Comparison of ENCODE assay signal across 13 cellular contexts in genomic region chr7:128838981-128839731, GRCh38.
"Had no signal": no experiment of that assay in that cellular context is flagged by ENCODE, and none has a peak within 500 bp of the region (broad histone marks: within the 10 kb centered on the region; RNA-seq: fewer than 3 reads in every experiment).

No MANE protein-coding gene starts in this region.

- H3K36me3 ChIP-seq: colonic mucosa, right lobe of liver had no signal

- ATAC-seq: activated T-cell treated with anti-CD3 and anti-CD28 coated beads, Interleukin-2, amount 50 U/mL, for 72 hours; right lobe of liver; stimulated activated naive CD8-positive, alpha-beta T cell treated with anti-CD3 and anti-CD28 coated beads, Interleukin-15, Interleukin-2, amounts not matched to agents 100 U/mL and 50 U/mL, for 24 hours had no signal

- H3K9me3 Mint-ChIP-seq: activated CD4-positive, alpha-beta memory T cell treated with anti-CD3 and anti-CD28 coated beads for 36 hours; activated T-cell treated with anti-CD3 and anti-CD28 coated beads, Interleukin-2, amount 50 U/mL, for 72 hours; memory B cell; neural crest cell had no signal

- H3K27me3 Mint-ChIP-seq: activated CD4-positive, alpha-beta memory T cell treated with anti-CD3 and anti-CD28 coated beads for 36 hours had no signal

- H3K27ac Mint-ChIP-seq: activated CD4-positive, alpha-beta memory T cell treated with anti-CD3 and anti-CD28 coated beads for 36 hours; activated T-cell treated with anti-CD3 and anti-CD28 coated beads, Interleukin-2, amount 50 U/mL, for 72 hours; memory B cell had no signal

- H3K4me1 ChIP-seq: colonic mucosa, right lobe of liver had no signal

- H3K4me3 Mint-ChIP-seq: activated CD4-positive, alpha-beta memory T cell treated with anti-CD3 and anti-CD28 coated beads for 36 hours; activated T-cell treated with anti-CD3 and anti-CD28 coated beads, Interleukin-2, amount 50 U/mL, for 72 hours; memory B cell; neural crest cell had no signal

- H3K36me3 Mint-ChIP-seq: activated CD4-positive, alpha-beta memory T cell treated with anti-CD3 and anti-CD28 coated beads for 36 hours; memory B cell had no signal

- DNase-seq: activated CD4-positive, alpha-beta memory T cell treated with anti-CD3 and anti-CD28 coated beads for 36 hours; activated CD4-positive, alpha-beta T cell treated with anti-CD3 and anti-CD28 coated beads for 1 hour; activated gamma-delta T cell treated with Interleukin-2 at 50 U/mL for 16 hours; activated T-cell treated with anti-CD3 and anti-CD28 coated beads, Interleukin-2, amount 50 U/mL, for 72 hours; colonic mucosa; effector CD4-positive, alpha-beta T cell; hypothalamus; stimulated activated CD4-positive, alpha-beta T cell treated with anti-CD3 and anti-CD28 coated beads, Interleukin-12 subunit alpha, Interleukin-12 subunit beta, amount 100 ng/mL, for 4 hours; stimulated activated naive CD8-positive, alpha-beta T cell treated with anti-CD3 and anti-CD28 coated beads, Interleukin-15, Interleukin-2, amounts not matched to agents 100 U/mL and 50 U/mL, for 24 hours; T-helper 9 cell had no signal

- H3K27me3 ChIP-seq: colonic mucosa, right lobe of liver had no signal

- H3K4me3 ChIP-seq: colonic mucosa, right lobe of liver had no signal

- H3K27ac ChIP-seq: colonic mucosa, right lobe of liver had no signal

- H3K4me1 Mint-ChIP-seq: neural crest cell had no signal
